ENCODE assay signal across 1 cellular context in the genomic region with DNA sequence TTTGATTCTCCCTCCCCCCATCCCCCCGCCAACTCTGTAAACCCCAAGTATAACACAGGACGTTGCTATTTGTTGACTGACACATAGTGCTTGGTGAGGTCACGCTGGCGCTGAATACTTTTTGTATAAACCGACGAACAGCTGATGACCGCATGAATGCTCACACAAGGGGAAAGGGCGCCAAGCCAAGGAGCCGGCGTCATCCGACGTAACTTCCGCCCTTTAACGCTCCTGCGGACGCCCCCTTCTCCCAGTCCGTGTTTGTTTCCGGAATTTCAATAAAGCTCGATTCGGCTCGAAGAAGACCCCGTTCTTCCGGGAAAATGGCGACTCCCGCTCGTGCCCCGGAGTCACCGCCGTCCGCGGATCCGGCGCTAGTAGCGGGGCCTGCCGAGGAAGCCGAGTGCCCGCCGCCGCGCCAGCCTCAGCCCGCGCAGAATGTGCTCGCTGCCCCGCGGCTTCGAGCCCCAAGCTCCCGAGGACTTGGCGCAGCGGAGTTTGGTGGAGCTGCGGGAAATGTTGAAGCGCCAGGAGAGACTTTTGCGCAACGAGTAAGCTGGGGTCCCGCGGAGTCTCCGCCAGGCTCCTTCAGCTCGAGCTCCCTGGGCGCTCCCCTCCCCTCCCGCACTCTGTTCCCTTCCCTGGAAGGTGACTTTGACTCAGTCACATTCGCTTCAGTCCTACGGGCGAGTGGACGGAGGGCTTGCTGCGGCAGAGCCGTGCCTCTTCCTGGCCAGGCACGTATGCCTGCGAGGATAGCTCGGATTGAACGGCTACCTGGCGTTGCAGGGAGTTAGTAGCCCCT.
TF ChIP-seq lines count a peak whose summit lies in the region.

A gene (plus strand): TSS at position 310 of the 805 bp plus-strand sequence. CDS start 129 bp downstream, at position 439.

TF ChIP-seq in K562, 482 proteins besides CTCF, POLR2A, EP300 and RAD21 (continued from another document and continues in another):
- TF ChIP-seq, protein P1, sequence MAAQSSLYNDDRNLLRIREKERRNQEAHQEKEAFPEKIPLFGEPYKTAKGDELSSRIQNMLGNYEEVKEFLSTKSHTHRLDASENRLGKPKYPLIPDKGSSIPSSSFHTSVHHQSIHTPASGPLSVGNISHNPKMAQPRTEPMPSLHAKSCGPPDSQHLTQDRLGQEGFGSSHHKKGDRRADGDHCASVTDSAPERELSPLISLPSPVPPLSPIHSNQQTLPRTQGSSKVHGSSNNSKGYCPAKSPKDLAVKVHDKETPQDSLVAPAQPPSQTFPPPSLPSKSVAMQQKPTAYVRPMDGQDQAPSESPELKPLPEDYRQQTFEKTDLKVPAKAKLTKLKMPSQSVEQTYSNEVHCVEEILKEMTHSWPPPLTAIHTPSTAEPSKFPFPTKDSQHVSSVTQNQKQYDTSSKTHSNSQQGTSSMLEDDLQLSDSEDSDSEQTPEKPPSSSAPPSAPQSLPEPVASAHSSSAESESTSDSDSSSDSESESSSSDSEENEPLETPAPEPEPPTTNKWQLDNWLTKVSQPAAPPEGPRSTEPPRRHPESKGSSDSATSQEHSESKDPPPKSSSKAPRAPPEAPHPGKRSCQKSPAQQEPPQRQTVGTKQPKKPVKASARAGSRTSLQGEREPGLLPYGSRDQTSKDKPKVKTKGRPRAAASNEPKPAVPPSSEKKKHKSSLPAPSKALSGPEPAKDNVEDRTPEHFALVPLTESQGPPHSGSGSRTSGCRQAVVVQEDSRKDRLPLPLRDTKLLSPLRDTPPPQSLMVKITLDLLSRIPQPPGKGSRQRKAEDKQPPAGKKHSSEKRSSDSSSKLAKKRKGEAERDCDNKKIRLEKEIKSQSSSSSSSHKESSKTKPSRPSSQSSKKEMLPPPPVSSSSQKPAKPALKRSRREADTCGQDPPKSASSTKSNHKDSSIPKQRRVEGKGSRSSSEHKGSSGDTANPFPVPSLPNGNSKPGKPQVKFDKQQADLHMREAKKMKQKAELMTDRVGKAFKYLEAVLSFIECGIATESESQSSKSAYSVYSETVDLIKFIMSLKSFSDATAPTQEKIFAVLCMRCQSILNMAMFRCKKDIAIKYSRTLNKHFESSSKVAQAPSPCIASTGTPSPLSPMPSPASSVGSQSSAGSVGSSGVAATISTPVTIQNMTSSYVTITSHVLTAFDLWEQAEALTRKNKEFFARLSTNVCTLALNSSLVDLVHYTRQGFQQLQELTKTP (IDR thresholded peaks at IDR 0.05; ENCODE audit: low read depth in 1 of 2, partially characterized antibody in 2 of 2) = no peak
- TF ChIP-seq, protein P2, sequence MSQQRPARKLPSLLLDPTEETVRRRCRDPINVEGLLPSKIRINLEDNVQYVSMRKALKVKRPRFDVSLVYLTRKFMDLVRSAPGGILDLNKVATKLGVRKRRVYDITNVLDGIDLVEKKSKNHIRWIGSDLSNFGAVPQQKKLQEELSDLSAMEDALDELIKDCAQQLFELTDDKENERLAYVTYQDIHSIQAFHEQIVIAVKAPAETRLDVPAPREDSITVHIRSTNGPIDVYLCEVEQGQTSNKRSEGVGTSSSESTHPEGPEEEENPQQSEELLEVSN (IDR thresholded peaks at IDR 0.05; ENCODE audit: borderline replicate concordance in 1 of 2, extremely low read depth in 1 of 2, insufficient read depth in 1 of 2, insufficient read length in 1 of 2, low read depth in 1 of 2, low read length in 1 of 2, poor library complexity in 1 of 2, severe bottlenecking in 1 of 2) = peak; percentile 97 to 99
- TF ChIP-seq RBFOX2 (IDR thresholded peaks at IDR 0.05; ENCODE audit: low read depth, low read length) = peak; percentile 97
- TF ChIP-seq, protein P3, sequence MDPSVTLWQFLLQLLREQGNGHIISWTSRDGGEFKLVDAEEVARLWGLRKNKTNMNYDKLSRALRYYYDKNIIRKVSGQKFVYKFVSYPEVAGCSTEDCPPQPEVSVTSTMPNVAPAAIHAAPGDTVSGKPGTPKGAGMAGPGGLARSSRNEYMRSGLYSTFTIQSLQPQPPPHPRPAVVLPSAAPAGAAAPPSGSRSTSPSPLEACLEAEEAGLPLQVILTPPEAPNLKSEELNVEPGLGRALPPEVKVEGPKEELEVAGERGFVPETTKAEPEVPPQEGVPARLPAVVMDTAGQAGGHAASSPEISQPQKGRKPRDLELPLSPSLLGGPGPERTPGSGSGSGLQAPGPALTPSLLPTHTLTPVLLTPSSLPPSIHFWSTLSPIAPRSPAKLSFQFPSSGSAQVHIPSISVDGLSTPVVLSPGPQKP (CRISPR knock-in tag; IDR thresholded peaks at IDR 0.05) = no peak
- TF ChIP-seq, protein P4, sequence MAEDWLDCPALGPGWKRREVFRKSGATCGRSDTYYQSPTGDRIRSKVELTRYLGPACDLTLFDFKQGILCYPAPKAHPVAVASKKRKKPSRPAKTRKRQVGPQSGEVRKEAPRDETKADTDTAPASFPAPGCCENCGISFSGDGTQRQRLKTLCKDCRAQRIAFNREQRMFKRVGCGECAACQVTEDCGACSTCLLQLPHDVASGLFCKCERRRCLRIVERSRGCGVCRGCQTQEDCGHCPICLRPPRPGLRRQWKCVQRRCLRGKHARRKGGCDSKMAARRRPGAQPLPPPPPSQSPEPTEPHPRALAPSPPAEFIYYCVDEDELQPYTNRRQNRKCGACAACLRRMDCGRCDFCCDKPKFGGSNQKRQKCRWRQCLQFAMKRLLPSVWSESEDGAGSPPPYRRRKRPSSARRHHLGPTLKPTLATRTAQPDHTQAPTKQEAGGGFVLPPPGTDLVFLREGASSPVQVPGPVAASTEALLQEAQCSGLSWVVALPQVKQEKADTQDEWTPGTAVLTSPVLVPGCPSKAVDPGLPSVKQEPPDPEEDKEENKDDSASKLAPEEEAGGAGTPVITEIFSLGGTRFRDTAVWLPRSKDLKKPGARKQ (CRISPR knock-in tag; IDR thresholded peaks at IDR 0.05) = no peak
- TF ChIP-seq, protein P5, sequence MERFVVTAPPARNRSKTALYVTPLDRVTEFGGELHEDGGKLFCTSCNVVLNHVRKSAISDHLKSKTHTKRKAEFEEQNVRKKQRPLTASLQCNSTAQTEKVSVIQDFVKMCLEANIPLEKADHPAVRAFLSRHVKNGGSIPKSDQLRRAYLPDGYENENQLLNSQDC (CRISPR knock-in tag; IDR thresholded peaks at IDR 0.05) = no peak
- 0 out of 2 replicates have a peak, but pooled peaks have one; percentile 15 for TF ChIP-seq NFIX (CRISPR knock-in tag; IDR thresholded peaks at IDR 0.05; ENCODE audit: low read depth)
- TF ChIP-seq THRAP3 (IDR thresholded peaks at IDR 0.05; ENCODE audit: borderline replicate concordance) = no peak
- TF ChIP-seq, protein P6, sequence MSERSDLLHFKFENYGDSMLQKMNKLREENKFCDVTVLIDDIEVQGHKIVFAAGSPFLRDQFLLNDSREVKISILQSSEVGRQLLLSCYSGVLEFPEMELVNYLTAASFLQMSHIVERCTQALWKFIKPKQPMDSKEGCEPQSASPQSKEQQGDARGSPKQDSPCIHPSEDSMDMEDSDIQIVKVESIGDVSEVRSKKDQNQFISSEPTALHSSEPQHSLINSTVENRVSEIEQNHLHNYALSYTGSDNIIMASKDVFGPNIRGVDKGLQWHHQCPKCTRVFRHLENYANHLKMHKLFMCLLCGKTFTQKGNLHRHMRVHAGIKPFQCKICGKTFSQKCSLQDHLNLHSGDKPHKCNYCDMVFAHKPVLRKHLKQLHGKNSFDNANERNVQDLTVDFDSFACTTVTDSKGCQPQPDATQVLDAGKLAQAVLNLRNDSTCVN (CRISPR knock-in tag; IDR thresholded peaks at IDR 0.05) = no peak
- peak; percentile 54; the same call in 1 of the 2 replicates for TF ChIP-seq DMBX1 (CRISPR knock-in tag; IDR thresholded peaks at IDR 0.05; ENCODE audit: borderline replicate concordance)
- no peak for TF ChIP-seq EWSR1 (IDR thresholded peaks at IDR 0.05; ENCODE audit: borderline replicate concordance, low read depth, partially characterized antibody)
- TF ChIP-seq, protein P7, sequence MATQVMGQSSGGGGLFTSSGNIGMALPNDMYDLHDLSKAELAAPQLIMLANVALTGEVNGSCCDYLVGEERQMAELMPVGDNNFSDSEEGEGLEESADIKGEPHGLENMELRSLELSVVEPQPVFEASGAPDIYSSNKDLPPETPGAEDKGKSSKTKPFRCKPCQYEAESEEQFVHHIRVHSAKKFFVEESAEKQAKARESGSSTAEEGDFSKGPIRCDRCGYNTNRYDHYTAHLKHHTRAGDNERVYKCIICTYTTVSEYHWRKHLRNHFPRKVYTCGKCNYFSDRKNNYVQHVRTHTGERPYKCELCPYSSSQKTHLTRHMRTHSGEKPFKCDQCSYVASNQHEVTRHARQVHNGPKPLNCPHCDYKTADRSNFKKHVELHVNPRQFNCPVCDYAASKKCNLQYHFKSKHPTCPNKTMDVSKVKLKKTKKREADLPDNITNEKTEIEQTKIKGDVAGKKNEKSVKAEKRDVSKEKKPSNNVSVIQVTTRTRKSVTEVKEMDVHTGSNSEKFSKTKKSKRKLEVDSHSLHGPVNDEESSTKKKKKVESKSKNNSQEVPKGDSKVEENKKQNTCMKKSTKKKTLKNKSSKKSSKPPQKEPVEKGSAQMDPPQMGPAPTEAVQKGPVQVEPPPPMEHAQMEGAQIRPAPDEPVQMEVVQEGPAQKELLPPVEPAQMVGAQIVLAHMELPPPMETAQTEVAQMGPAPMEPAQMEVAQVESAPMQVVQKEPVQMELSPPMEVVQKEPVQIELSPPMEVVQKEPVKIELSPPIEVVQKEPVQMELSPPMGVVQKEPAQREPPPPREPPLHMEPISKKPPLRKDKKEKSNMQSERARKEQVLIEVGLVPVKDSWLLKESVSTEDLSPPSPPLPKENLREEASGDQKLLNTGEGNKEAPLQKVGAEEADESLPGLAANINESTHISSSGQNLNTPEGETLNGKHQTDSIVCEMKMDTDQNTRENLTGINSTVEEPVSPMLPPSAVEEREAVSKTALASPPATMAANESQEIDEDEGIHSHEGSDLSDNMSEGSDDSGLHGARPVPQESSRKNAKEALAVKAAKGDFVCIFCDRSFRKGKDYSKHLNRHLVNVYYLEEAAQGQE (CRISPR knock-in tag; IDR thresholded peaks at IDR 0.05; ENCODE audit: low read depth) = peak; percentile 37; the same call in 1 of the 2 replicates
- peak; percentile 97 for TF ChIP-seq L3MBTL2 (IDR thresholded peaks at IDR 0.05)
- TF ChIP-seq, protein P8, sequence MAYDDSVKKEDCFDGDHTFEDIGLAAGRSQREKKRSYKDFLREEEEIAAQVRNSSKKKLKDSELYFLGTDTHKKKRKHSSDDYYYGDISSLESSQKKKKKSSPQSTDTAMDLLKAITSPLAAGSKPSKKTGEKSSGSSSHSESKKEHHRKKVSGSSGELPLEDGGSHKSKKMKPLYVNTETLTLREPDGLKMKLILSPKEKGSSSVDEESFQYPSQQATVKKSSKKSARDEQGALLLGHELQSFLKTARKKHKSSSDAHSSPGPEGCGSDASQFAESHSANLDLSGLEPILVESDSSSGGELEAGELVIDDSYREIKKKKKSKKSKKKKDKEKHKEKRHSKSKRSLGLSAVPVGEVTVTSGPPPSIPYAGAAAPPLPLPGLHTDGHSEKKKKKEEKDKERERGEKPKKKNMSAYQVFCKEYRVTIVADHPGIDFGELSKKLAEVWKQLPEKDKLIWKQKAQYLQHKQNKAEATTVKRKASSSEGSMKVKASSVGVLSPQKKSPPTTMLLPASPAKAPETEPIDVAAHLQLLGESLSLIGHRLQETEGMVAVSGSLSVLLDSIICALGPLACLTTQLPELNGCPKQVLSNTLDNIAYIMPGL (CRISPR knock-in tag; IDR thresholded peaks at IDR 0.05) = no peak
- peak; percentile 64 for TF ChIP-seq ATF1 (CRISPR knock-in tag; IDR thresholded peaks at IDR 0.05)
- TF ChIP-seq ATF1 (tag; IDR thresholded peaks at IDR 0.05) = peak; percentile 97
- TF ChIP-seq PRMT5 (CRISPR knock-in tag; IDR thresholded peaks at IDR 0.05) = no peak
- peak; percentile 81 to 96; a peak in 3 of 4 replicates for TF ChIP-seq MAZ (CRISPR knock-in tag; conservative IDR thresholded peaks at IDR 0.05 in 1 of 2, IDR thresholded peaks at IDR 0.05 in 1 of 2)
- TF ChIP-seq MAFF (IDR thresholded peaks at IDR 0.05; ENCODE audit: low read length) = no peak
- TF ChIP-seq, protein P9, sequence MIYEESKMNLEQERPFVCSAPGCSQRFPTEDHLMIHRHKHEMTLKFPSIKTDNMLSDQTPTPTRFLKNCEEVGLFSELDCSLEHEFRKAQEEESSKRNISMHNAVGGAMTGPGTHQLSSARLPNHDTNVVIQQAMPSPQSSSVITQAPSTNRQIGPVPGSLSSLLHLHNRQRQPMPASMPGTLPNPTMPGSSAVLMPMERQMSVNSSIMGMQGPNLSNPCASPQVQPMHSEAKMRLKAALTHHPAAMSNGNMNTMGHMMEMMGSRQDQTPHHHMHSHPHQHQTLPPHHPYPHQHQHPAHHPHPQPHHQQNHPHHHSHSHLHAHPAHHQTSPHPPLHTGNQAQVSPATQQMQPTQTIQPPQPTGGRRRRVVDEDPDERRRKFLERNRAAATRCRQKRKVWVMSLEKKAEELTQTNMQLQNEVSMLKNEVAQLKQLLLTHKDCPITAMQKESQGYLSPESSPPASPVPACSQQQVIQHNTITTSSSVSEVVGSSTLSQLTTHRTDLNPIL (CRISPR knock-in tag; IDR thresholded peaks at IDR 0.05) = no peak
- TF ChIP-seq ZNF12 (CRISPR knock-in tag; IDR thresholded peaks at IDR 0.05) = no peak
- TF ChIP-seq ELF4 (CRISPR knock-in tag; IDR thresholded peaks at IDR 0.05) = peak; percentile 85
- TF ChIP-seq LEF1 (IDR thresholded peaks at IDR 0.05) = no peak
- TF ChIP-seq RBBP5 (IDR thresholded peaks at IDR 0.05; ENCODE audit: borderline replicate concordance, insufficient read depth, low read length, poor library complexity, severe bottlenecking) = peak; percentile 97
- TF ChIP-seq, protein P10, sequence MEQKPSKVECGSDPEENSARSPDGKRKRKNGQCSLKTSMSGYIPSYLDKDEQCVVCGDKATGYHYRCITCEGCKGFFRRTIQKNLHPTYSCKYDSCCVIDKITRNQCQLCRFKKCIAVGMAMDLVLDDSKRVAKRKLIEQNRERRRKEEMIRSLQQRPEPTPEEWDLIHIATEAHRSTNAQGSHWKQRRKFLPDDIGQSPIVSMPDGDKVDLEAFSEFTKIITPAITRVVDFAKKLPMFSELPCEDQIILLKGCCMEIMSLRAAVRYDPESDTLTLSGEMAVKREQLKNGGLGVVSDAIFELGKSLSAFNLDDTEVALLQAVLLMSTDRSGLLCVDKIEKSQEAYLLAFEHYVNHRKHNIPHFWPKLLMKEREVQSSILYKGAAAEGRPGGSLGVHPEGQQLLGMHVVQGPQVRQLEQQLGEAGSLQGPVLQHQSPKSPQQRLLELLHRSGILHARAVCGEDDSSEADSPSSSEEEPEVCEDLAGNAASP (IDR thresholded peaks at IDR 0.05) = no peak
- TF ChIP-seq CEBPB (tag; IDR thresholded peaks at IDR 0.05) = peak; percentile 82
- no peak for TF ChIP-seq ZBTB1 (CRISPR knock-in tag; IDR thresholded peaks at IDR 0.05; ENCODE audit: borderline replicate concordance, low read depth)
- peak; percentile 59 for TF ChIP-seq SAP30 (IDR thresholded peaks at IDR 0.05; ENCODE audit: borderline replicate concordance, insufficient read depth, low read depth, low read length, poor library complexity, severe bottlenecking)
- TF ChIP-seq ZNF146 (CRISPR knock-in tag; IDR thresholded peaks at IDR 0.05; ENCODE audit: unreplicated experiment) = no peak
- TF ChIP-seq ATF7 (IDR thresholded peaks at IDR 0.05) = peak; percentile 92
- TF ChIP-seq KDM2B (CRISPR knock-in tag; IDR thresholded peaks at IDR 0.05) = no peak
- TF ChIP-seq ARNT (IDR thresholded peaks at IDR 0.05) = no peak
- peak; percentile 98 for TF ChIP-seq GABPA (tag; conservative IDR thresholded peaks at IDR 0.05; ENCODE audit: low read depth)
